21 cellular contexts compared by ENCODE assay signal in the genomic region with DNA sequence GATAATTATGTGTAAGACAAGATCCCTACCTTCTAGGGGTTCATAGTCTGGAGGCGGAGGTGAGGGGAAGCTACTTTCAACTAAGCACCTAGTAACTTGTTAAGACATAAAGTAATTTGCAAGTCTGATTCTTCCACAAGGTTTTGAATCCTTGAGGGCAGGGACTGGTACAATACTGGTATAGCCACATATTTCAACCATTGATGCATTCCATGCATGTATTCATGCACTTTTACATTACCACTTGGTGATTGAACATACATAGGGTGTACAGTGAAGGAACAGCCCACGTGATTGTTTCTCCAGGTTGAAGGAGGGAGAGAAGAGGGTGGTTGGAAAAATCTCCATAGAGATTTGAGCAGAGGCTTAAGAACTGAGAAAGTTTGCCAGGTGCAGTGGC.
"Had no signal": no experiment of that assay in that cellular context is flagged by ENCODE, and none has a peak within 500 bp of the region (broad histone marks: within the 10 kb centered on the region; RNA-seq: fewer than 3 reads in every experiment).

No MANE protein-coding gene starts in this region.

- DNase-seq: IMR-90; KG1; MG63; NCI-H1092 treated with DMSO at 0.1 percent for 48 hours; NCI-H1436; NCI-H187; NCI-H2029; NCI-H2081 treated with DMSO at 0.1 percent for 48 hours; NCI-H2171; NCI-H226; NCI-H446; NCI-H510A; NCI-H524 treated with DMSO at 0.1 percent for 48 hours; NCI-H774; NK-92 treated with Interleukin-12 subunit alpha and Interleukin-12 subunit beta, amount 100 ng/mL, for 24 hours; PC-3; Peyer's patch; SHP77 treated with DMSO at 0.1 percent for 48 hours; SJCRH30 had no signal

- ATAC-seq: PC-3, Right ventricle myocardium inferior, SK-N-SH treated with all-trans-retinoic acid at 6 μM for 48 hours had no signal

- H3K4me3 ChIP-seq: MG63, Peyer's patch, SJCRH30 had no signal

- H3K9me3 ChIP-seq: MG63, Peyer's patch, SJCRH30 had no signal
